ENCODE assay signal across 8 cellular contexts in the genomic region with DNA sequence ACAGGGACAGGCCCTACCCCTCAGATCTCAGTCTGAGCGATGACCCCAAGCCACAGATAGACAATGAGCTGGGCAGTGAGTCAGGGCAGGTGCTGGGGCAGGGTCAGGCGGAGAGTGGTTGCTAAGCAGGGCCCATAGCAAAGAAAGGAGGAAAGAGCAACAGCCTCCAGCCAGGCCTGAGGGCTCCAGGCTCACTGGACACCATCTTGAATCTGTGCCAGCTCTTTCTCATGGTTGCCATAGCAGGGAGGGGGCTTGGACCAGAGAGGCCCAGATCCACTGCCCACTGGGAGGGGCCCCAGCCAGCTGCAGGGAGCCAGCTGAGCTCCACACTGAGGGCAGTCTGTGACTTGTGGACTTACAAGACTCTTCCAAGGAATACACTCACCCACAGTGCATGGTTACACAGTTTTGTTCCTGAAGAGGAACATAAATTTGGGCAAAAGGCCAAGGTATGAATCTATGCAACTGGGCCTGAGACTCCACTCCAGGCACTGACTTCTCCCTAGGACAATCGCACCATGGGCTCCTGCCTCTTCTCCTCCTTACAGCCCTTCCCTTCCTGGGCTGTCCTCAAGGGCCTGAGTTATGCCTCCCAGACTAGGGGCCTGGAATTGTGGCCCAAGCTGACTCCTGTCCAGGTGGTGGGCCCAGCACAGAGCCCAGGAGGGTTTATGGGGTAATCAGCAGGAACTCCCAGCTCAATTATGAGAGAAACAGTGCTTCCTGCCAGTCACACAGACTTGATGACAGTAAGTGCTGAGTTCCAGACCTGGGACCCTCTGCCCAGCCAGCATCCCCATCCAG. TPM values are rescaled to one million over a fixed set of nuclear protein-coding genes. Genes with fewer than 3 reads are reported as not detected.
DNase-seq lines count a peak whose midpoint lies in the region; ATAC-seq and TF ChIP-seq lines count a peak whose summit lies in the region.

No MANE protein-coding gene starts in this region.

- intact Hi-C loops in CD14-positive monocyte (cut with micrococcal nuclease): loop anchor here in 1 of 2 donors (10.0 kb wide), 1 partner anchor 68 kb away; the partner anchor contains the start of genes CKLF and TK2
- intact Hi-C loops in PC-3 (cut with micrococcal nuclease): no loop called here

- no peaks in the 10 kb centered on the region for H3K27me3 ChIP-seq in PC-3 (ENCODE audit: low read length)

- no peaks in the 10 kb centered on the region for H3K79me2 ChIP-seq in PC-3 (ENCODE audit: low read length)

- peaks cover 14% of the 10 kb centered on the region for H3K4me1 ChIP-seq in PC-3 (ENCODE audit: insufficient read depth, low read length)

- no peak overlapping the region for H3K4me3 Mint-ChIP-seq in CD14-positive monocyte
- no peak overlapping the region for H3K4me3 Mint-ChIP-seq in neural crest cell

- no peaks in the 10 kb centered on the region for H3K9me3 ChIP-seq in PC-3 (ENCODE audit: low read length)

- H3K36me3 ChIP-seq in PC-3 (ENCODE audit: low read depth, low read length): no peaks in the 10 kb centered on the region; the same call in 1 of the 2 replicates

- H3K27me3 Mint-ChIP-seq in CD14-positive monocyte (ENCODE audit: low read depth in 3 of 3) (peaks cover 2 to 5% (median 4%) of the 10 kb centered on the region in 3 donors), neural crest cell (ENCODE audit: low read depth) (no peaks in the 10 kb centered on the region)

- H3K27ac ChIP-seq in PC-3 (ENCODE audit: low read length): peak overlapping the region; percentile 25

- H3K27ac Mint-ChIP-seq in CD14-positive monocyte (peak overlapping the region; percentile 71 to 95 (median 89)), neural crest cell (ENCODE audit: unreplicated experiment) (peak overlapping the region; percentile 35)

- H3K4me3 ChIP-seq in PC-3 (ENCODE audit: low read length): no peak overlapping the region

- no peak overlapping the region for H3K4me2 ChIP-seq in PC-3 (ENCODE audit: low read length)

- no TSS peak for BruUV-seq in PC-3 (replicated peaks; lab: Mats Ljungman, UMichigan)

- TF ChIP-seq CTCF in CD14-positive monocyte (IDR thresholded peaks at IDR 0.05): no peak
- TF ChIP-seq CTCF in PC-3 (conservative IDR thresholded peaks at IDR 0.05; ENCODE audit: low read depth, low read length): no peak
- TF ChIP-seq CTCF in neural crest cell (conservative IDR thresholded peaks at IDR 0.05): no peak

- H3K9me3 Mint-ChIP-seq in CD14-positive monocyte (peaks cover 0 to 2% (median 0%) of the 10 kb centered on the region in 7 donors), neural crest cell (no peaks in the 10 kb centered on the region)

- no peak overlapping the region for H2AFZ ChIP-seq in PC-3 (ENCODE audit: low read length)

- H3K36me3 Mint-ChIP-seq in CD14-positive monocyte: peaks cover 21 to 28% of the 10 kb centered on the region in 2 donors
- no peaks in the 10 kb centered on the region for H3K36me3 Mint-ChIP-seq in neural crest cell (ENCODE audit: low read depth)

- no peaks in the 10 kb centered on the region for H4K20me1 ChIP-seq in PC-3 (ENCODE audit: low read length)

- H3K9ac ChIP-seq in PC-3 (ENCODE audit: low read length): no peak overlapping the region

- CTCF ChIA-PET in PC-3 (lab: Charles Lee): no interaction called here

- POLR2A ChIA-PET in PC-3 (lab: Charles Lee; ENCODE audit: unreplicated experiment): no interaction called here

- ATAC-seq in PC-3: peak; percentile 38
- peak; percentile 27 for ATAC-seq in esophagus mucosa
- ATAC-seq in GM19455 (IDR thresholded peaks at IDR 0.05; ENCODE audit: unreplicated experiment): no peak

- no peaks in the 10 kb centered on the region for H3K9me2 ChIP-seq in PC-3 (replicated peaks; ENCODE audit: low read length)

- H3K4me1 Mint-ChIP-seq in CD14-positive monocyte (peaks cover 67% of the 10 kb centered on the region), neural crest cell (peaks cover 24% of the 10 kb centered on the region)

- H3F3A ChIP-seq in PC-3 (ENCODE audit: low read length, unreplicated experiment): no peaks in the 10 kb centered on the region

- DNase-seq in CD14-positive monocyte (ENCODE audit: low spot score): peak; percentile 63
- DNase-seq in PC-3: peak; percentile 44
- no peak for DNase-seq in neural crest cell (ENCODE audit: low read depth, low spot score)
- DNase-seq in effector CD8-positive, alpha-beta T cell (lab: John Stamatoyannopoulos, UW): no peak
- DNase-seq in NCI-H510A treated with DMSO at 0.1 percent for 48 hours (lab: John Stamatoyannopoulos, UW): no peak
- no peak for DNase-seq in NCI-H345 treated with DMSO at 0.1 percent for 48 hours (lab: John Stamatoyannopoulos, UW; ENCODE audit: unreplicated experiment)

RNA-seq across cellular contexts. Expression of gene BEAN1, which starts 59.9 kb away (rescaled TPM):
- polyA plus RNA-seq in CD14-positive monocyte: under 1 TPM in 1 of 2 donors, not detected in 1; 0.81 TPM
- total RNA-seq in PC-3 (2014; rRNA removed) (1.9 and 2.2 TPM in 2 replicates), esophagus mucosa (0.92 TPM), neural crest cell (1.5 TPM in 2 replicates)

Comparison
In these comparisons a context has a peak if more than half of its experiments do, and no peak if none do; other contexts are left out.
1. DNase-seq: peak in CD14-positive monocyte (single experiment) and PC-3 (single experiment); none in neural crest cell (single experiment), effector CD8-positive, alpha-beta T cell (single experiment), NCI-H510A treated with DMSO at 0.1 percent for 48 hours (single experiment) and NCI-H345 treated with DMSO at 0.1 percent for 48 hours (single experiment).